In the genomic region with DNA sequence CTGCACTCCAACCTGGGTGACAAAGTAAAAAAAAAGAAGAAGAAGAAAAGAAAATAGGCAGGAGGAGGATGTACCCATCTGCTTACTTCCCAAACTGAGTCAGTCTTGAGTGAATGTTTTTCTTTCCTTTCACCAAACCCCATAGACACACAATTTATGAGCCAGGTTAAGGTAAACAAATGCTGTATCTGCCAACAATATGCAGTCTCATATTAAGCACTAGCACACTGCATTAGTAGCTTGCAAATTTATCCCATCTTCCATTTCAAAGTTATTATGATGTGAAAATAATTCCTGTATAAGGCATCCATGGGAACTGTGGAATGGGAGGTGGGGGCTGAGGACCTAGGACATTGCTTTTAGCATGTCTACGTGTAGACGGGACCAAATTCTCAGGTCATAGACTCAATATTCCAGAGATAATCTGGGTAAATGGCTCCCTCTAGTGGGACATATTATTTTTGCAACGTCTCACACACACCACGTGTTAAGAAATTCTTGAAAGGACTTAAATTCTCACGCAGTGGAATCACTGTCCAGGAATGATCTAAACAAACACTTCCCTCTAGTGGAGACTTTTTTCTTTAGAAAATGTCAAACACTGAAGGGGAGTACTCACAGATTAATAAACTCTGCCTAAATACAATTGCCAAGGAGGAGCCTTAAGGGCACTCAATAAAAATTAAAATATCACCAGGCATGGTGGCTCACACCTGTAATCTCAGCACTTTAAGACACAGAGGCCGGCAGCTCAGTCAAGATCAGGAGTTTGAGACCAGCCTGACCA, we compare ENCODE assay signal across 7 cellular contexts. TPM values are rescaled to one million over a fixed set of nuclear protein-coding genes. Genes with fewer than 3 reads are reported as not detected.
DNase-seq lines count a peak whose midpoint lies in the region; ATAC-seq, FAIRE-seq and TF ChIP-seq lines count a peak whose summit lies in the region.

No MANE protein-coding gene starts in this region.

- H3K4me3 ChIP-seq in fibroblast of mammary gland (ENCODE audit: control insufficient read depth, low read depth, low read length) (no peak overlapping the region), neural cell (ENCODE audit: low read length) (no peak overlapping the region)

- no peak overlapping the region for H3K4me2 ChIP-seq in neural cell (ENCODE audit: low read length)

- TF ChIP-seq EP300 in neural cell (conservative IDR thresholded peaks at IDR 0.05; ENCODE audit: poor library complexity, severe bottlenecking) = no peak

- peak; percentile 97 for TF ChIP-seq RAD21 in neural cell (conservative IDR thresholded peaks at IDR 0.05)

- no peaks in the 10 kb centered on the region for H3F3A ChIP-seq in neural cell (ENCODE audit: insufficient read depth, low read length, poor library complexity, severe bottlenecking)

- H3K36me3 ChIP-seq in neural cell (ENCODE audit: insufficient read depth, low read length) = no peaks in the 10 kb centered on the region

- no peak overlapping the region for H3K9ac ChIP-seq in neural cell (ENCODE audit: low read length)

- DNase-seq in NCI-H460 (ENCODE audit: extremely low read depth, low read depth) (peak; percentile 95), fibroblast of mammary gland (ENCODE audit: low read depth) (peak; percentile 93)

- no peaks in the 10 kb centered on the region for H4K20me1 ChIP-seq in neural cell (ENCODE audit: insufficient read depth)

- no peak overlapping the region for H3K27ac ChIP-seq in neural cell (ENCODE audit: low read length)

- H2AFZ ChIP-seq in neural cell (ENCODE audit: low read depth, low read length) = no peak overlapping the region

- no peaks in the 10 kb centered on the region for H3K9me3 ChIP-seq in neural cell (ENCODE audit: low read length)

- TF ChIP-seq CTCF in fibroblast of mammary gland (conservative IDR thresholded peaks at IDR 0.05; ENCODE audit: control insufficient read depth, insufficient read depth, low read depth, low read length) = peak; percentile 76
- peak; percentile 99 for TF ChIP-seq CTCF in neural cell (IDR thresholded peaks at IDR 0.05; ENCODE audit: poor library complexity, severe bottlenecking)

- ATAC-seq in GM21360 (IDR thresholded peaks at IDR 0.05; ENCODE audit: unreplicated experiment) (peak; percentile 84), HG03520 (IDR thresholded peaks at IDR 0.05; ENCODE audit: unreplicated experiment) (peak; percentile 76)
- ATAC-seq in activated CD4-positive, CD25-positive, alpha-beta regulatory T cell treated with anti-CD3 and anti-CD28 coated beads, Interleukin-2, amount 50 U/mL, for 24 hours = peak; percentile 42 to 53

- peak; percentile 99 for FAIRE-seq in G401.6 (lab: Jason Lieb, UNC)

- no peaks in the 10 kb centered on the region for H3K9me2 ChIP-seq in neural cell (ENCODE audit: insufficient read depth, low read length)

- no peaks in the 10 kb centered on the region for H3K27me3 ChIP-seq in neural cell (ENCODE audit: insufficient read depth, low read depth, low read length)

- no peaks in the 10 kb centered on the region for H3K79me2 ChIP-seq in neural cell (replicated peaks; ENCODE audit: insufficient read depth, low read length)

TF ChIP-seq in neural cell, 6 proteins besides CTCF, POLR2A, EP300 and RAD21:
- TF ChIP-seq EZH2 (IDR thresholded peaks at IDR 0.05; ENCODE audit: borderline replicate concordance, insufficient read depth, low read length, poor library complexity, severe bottlenecking) = no peak
- TF ChIP-seq, protein P1, sequence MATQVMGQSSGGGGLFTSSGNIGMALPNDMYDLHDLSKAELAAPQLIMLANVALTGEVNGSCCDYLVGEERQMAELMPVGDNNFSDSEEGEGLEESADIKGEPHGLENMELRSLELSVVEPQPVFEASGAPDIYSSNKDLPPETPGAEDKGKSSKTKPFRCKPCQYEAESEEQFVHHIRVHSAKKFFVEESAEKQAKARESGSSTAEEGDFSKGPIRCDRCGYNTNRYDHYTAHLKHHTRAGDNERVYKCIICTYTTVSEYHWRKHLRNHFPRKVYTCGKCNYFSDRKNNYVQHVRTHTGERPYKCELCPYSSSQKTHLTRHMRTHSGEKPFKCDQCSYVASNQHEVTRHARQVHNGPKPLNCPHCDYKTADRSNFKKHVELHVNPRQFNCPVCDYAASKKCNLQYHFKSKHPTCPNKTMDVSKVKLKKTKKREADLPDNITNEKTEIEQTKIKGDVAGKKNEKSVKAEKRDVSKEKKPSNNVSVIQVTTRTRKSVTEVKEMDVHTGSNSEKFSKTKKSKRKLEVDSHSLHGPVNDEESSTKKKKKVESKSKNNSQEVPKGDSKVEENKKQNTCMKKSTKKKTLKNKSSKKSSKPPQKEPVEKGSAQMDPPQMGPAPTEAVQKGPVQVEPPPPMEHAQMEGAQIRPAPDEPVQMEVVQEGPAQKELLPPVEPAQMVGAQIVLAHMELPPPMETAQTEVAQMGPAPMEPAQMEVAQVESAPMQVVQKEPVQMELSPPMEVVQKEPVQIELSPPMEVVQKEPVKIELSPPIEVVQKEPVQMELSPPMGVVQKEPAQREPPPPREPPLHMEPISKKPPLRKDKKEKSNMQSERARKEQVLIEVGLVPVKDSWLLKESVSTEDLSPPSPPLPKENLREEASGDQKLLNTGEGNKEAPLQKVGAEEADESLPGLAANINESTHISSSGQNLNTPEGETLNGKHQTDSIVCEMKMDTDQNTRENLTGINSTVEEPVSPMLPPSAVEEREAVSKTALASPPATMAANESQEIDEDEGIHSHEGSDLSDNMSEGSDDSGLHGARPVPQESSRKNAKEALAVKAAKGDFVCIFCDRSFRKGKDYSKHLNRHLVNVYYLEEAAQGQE (IDR thresholded peaks at IDR 0.05; ENCODE audit: borderline replicate concordance) = no peak
- TF ChIP-seq TAF1 (IDR thresholded peaks at IDR 0.05; ENCODE audit: low read depth) = no peak
- TF ChIP-seq SMC3 (conservative IDR thresholded peaks at IDR 0.05; ENCODE audit: poor library complexity) = peak; percentile 99
- peak; percentile 42 for TF ChIP-seq MXI1 (conservative IDR thresholded peaks at IDR 0.05; ENCODE audit: poor library complexity, severe bottlenecking)
- no peak for TF ChIP-seq POLR2AphosphoS5 (IDR thresholded peaks at IDR 0.05)

RNA-seq across cellular contexts. Expression of gene OR10P1, which starts 17.1 kb away (rescaled TPM):
- total RNA-seq in NCI-H460 (2014; rRNA removed; shearing (Covaris generic)) = not detected in 2 replicates
- not detected in 2 replicates for polyA plus RNA-seq in NCI-H460 (2014; cell fraction: nucleus; rRNA removed)
- polyA plus RNA-seq in neural cell = not detected in 2 replicates
- not detected in 2 replicates for polyA minus RNA-seq in neural cell

RNA-seq across cellular contexts. Expression of gene OR2AP1, which starts 47.3 kb away (rescaled TPM):
- total RNA-seq in NCI-H460 (2014; rRNA removed; shearing (Covaris generic)) = not detected in 2 replicates
- not detected in 2 replicates for polyA plus RNA-seq in NCI-H460 (2014; cell fraction: nucleus; rRNA removed)
- not detected in 2 replicates for polyA plus RNA-seq in neural cell
- not detected in 2 replicates for polyA minus RNA-seq in neural cell
